Comparison of ENCODE assay signal across 20 cellular contexts in genomic region chr7:80313067-80313626, GRCh38.
DNase-seq lines count a peak whose midpoint lies in the region; FAIRE-seq and TF ChIP-seq lines count a peak whose summit lies in the region.
"Had no signal": no experiment of that assay in that cellular context is flagged by ENCODE, and none has a peak within 500 bp of the region (broad histone marks: within the 10 kb centered on the region; RNA-seq: fewer than 3 reads in every experiment).

No MANE protein-coding gene starts in this region.

- peak overlapping the region; percentile 84 for H2BK15ac ChIP-seq in mesenchymal stem cell (ENCODE audit: low read depth, poor library complexity, severe bottlenecking)

- H3K4me3 ChIP-seq in mesenchymal stem cell (ENCODE audit: insufficient read depth in 1 of 2, low read depth in 1 of 2, low read length in 2 of 2): no peak overlapping the region
- H3K4me3 ChIP-seq: GM23248 had no signal

- no peaks in the 10 kb centered on the region for H3K27me3 ChIP-seq in mesenchymal stem cell (ENCODE audit: control insufficient read depth in 1 of 2, insufficient read depth in 1 of 2, low read length in 2 of 2)

- no peak for FAIRE-seq in H54 (lab: Jason Lieb, UNC)
- FAIRE-seq: D721Med had no signal

- 46% methylated on average over 4 of the region's 6 CpGs for WGBS in mesenchymal stem cell

- H3K23ac ChIP-seq in mesenchymal stem cell (ENCODE audit: low read length in 2 of 2): no peak overlapping the region

- H3K27ac ChIP-seq in mesenchymal stem cell (ENCODE audit: low read length, poor library complexity, severe bottlenecking): no peak overlapping the region

- H3K36me3 ChIP-seq in mesenchymal stem cell (ENCODE audit: control insufficient read depth in 1 of 2, insufficient read depth in 2 of 2, low read depth in 1 of 2, low read length in 2 of 2): no peaks in the 10 kb centered on the region

- no peak overlapping the region for H3K14ac ChIP-seq in mesenchymal stem cell (ENCODE audit: low read length in 2 of 2)

- TF ChIP-seq POLR2A in H54 (IDR thresholded peaks at IDR 0.05; ENCODE audit: low read depth, low read length): no peak

- peak overlapping the region; percentile 0 to 29 for H2BK12ac ChIP-seq in mesenchymal stem cell (ENCODE audit: low read length in 2 of 2)

- peaks cover 10% of the 10 kb centered on the region for H3K4me1 Mint-ChIP-seq in endothelial cell (ENCODE audit: unreplicated experiment)

- H3K9me3 Mint-ChIP-seq in endothelial cell (ENCODE audit: unreplicated experiment): no peaks in the 10 kb centered on the region

- peak overlapping the region; percentile 60 to 99 for H3K4ac ChIP-seq in mesenchymal stem cell (ENCODE audit: low read depth in 1 of 2, low read length in 2 of 2)

- H3K4me3 Mint-ChIP-seq in endothelial cell (ENCODE audit: unreplicated experiment): no peak overlapping the region
- H3K4me3 Mint-ChIP-seq: CD8-positive, alpha-beta T cell had no signal

- peak overlapping the region; percentile 37 to 92 for H3K18ac ChIP-seq in mesenchymal stem cell (ENCODE audit: low read depth in 1 of 2, low read length in 2 of 2)

- H3K36me3 Mint-ChIP-seq in endothelial cell (ENCODE audit: low read depth, unreplicated experiment): no peaks in the 10 kb centered on the region
- H3K36me3 Mint-ChIP-seq: CD8-positive, alpha-beta T cell had no signal

- peak overlapping the region; percentile 87 for H4K91ac ChIP-seq in mesenchymal stem cell (ENCODE audit: low read length)

- no peak overlapping the region for H2AFZ ChIP-seq in mesenchymal stem cell (ENCODE audit: low read depth, low read length)

- no peaks in the 10 kb centered on the region for H3K9me3 ChIP-seq in mesenchymal stem cell (ENCODE audit: control insufficient read depth, low read length)
- H3K9me3 ChIP-seq: SK-N-SH had no signal

- H2AK5ac ChIP-seq in mesenchymal stem cell (ENCODE audit: low read length, severe bottlenecking): no peak overlapping the region

- no peak overlapping the region for H2BK5ac ChIP-seq in mesenchymal stem cell (ENCODE audit: low read depth, low read length, poor library complexity, severe bottlenecking)

- no peaks in the 10 kb centered on the region for H3K79me1 ChIP-seq in mesenchymal stem cell (replicated peaks; ENCODE audit: low read length, poor library complexity, severe bottlenecking)

- H3K9ac ChIP-seq in mesenchymal stem cell (ENCODE audit: low read length): no peak overlapping the region
- H3K9ac ChIP-seq: GM23248 had no signal

- H3K27me3 Mint-ChIP-seq in endothelial cell (ENCODE audit: unreplicated experiment): no peaks in the 10 kb centered on the region

- no peak overlapping the region for H3K4me2 ChIP-seq in mesenchymal stem cell (ENCODE audit: low read length, poor library complexity, severe bottlenecking)

- peak overlapping the region; percentile 93 for H4K8ac ChIP-seq in mesenchymal stem cell (ENCODE audit: low read length)

- H3K4me1 ChIP-seq in mesenchymal stem cell (ENCODE audit: control insufficient read depth, insufficient read depth, low read depth, low read length): peaks cover 4% of the 10 kb centered on the region

- peak overlapping the region; percentile 54 for H3K27ac Mint-ChIP-seq in endothelial cell (ENCODE audit: unreplicated experiment)
- H3K27ac Mint-ChIP-seq: CD8-positive, alpha-beta T cell had no signal

- no peak for TF ChIP-seq CTCF in endothelial cell (IDR thresholded peaks at IDR 0.05; ENCODE audit: unreplicated experiment)

- H2BK120ac ChIP-seq in mesenchymal stem cell (ENCODE audit: low read depth, low read length): peak overlapping the region; percentile 96

- DNase-seq in A172 (ENCODE audit: low spot score) (peak; percentile 66), NCI-H69 (lab: John Stamatoyannopoulos, UW) (peak; percentile 19), endothelial cell (ENCODE audit: low spot score) (no peak), mesenchymal stem cell (no peak), RKO (ENCODE audit: low spot score) (no peak), H54 (ENCODE audit: insufficient read length, low spot score) (no peak), NCI-H2196 treated with DMSO at 0.1 percent for 48 hours (lab: John Stamatoyannopoulos, UW; ENCODE audit: unreplicated experiment) (no peak), amniotic stem cell (lab: John Stamatoyannopoulos, UW) (no peak)
- DNase-seq: 8988T; CD8-positive, alpha-beta T cell; DMS79; GM23248; KG1; NCI-H1092; NCI-H146; NCI-H2081; NCI-H510A treated with DMSO at 0.1 percent for 48 hours; SHP77; SK-N-SH had no signal

Comparison
In these comparisons a context has a peak if more than half of its experiments do, and no peak if none do; other contexts are left out.
1. DNase-seq: peak in A172 (single experiment) and NCI-H69 (single experiment); none in endothelial cell (single experiment), mesenchymal stem cell (single experiment), RKO (single experiment), H54 (single experiment), NCI-H2196 treated with DMSO at 0.1 percent for 48 hours (single experiment) and amniotic stem cell (single experiment).